In genomic region chr13:40445557-40445990, GRCh38 we compare ENCODE assay signal across 1 cellular context.
TF ChIP-seq lines count a peak whose summit lies in the region.

No MANE protein-coding gene starts in this region.

TF ChIP-seq in GM12878, 131 proteins besides CTCF, POLR2A, EP300 and RAD21 (continued from another document):
- no peak; the same call in 1 of the 2 replicates for TF ChIP-seq ZBTB40 (IDR thresholded peaks at IDR 0.05; ENCODE audit: borderline replicate concordance)
- TF ChIP-seq RBBP5 (conservative IDR thresholded peaks at IDR 0.05), result no peak
- peak; percentile 98 for TF ChIP-seq CBX5 (IDR thresholded peaks at IDR 0.05; ENCODE audit: low read depth)
- TF ChIP-seq NFYA (IDR thresholded peaks at IDR 0.05; ENCODE audit: borderline replicate concordance, low read depth, low read length), result no peak
- TF ChIP-seq RAD51 (IDR thresholded peaks at IDR 0.05), result peak; percentile 41; the same call in 1 of the 2 replicates
